In the genomic region with DNA sequence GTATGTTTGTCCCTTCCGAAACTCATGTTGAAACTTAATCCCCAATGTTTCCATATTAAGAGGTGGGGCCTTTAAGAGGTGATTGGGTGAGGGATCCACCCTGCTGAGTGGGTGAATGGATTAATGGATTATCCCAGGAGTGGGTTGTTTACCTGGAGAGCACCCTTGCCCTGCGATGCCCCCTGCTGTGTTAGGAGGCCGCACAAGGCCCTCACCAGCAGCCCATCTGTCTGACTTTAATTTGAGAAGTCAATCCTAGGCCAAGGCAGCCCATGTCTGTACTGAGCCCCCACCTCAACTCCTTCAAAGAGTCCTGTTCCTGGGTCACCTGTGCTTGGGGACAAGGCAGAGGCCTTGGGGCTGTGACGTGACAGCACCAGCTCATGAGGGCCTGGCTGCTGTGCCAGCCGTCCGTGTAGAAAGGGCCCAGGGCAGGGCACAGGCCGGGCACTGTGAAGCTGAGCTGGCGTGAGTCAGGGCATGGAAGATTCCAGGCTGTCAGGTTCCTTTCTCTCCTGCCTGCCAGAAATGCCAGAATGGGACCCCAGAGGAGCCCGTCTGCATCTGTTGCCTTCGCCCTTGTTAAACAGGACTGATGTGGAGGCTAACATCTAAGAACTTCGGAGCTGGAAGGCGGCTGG, we compare ENCODE assay signal across 15 cellular contexts. TPM values are rescaled to one million over a fixed set of nuclear protein-coding genes. Genes with fewer than 3 reads are reported as not detected.
DNase-seq lines count a peak whose midpoint lies in the region; ATAC-seq and TF ChIP-seq lines count a peak whose summit lies in the region.
"Had no signal": no experiment of that assay in that cellular context is flagged by ENCODE, and none has a peak within 500 bp of the region (broad histone marks: within the 10 kb centered on the region; RNA-seq: fewer than 3 reads in every experiment).

No MANE protein-coding gene starts in this region.

- H3K9me3 ChIP-seq in HCT116 (ENCODE audit: control insufficient read depth in 1 of 2, insufficient read depth in 1 of 2, low read depth in 1 of 2, low read length in 2 of 2) (no peaks in the 10 kb centered on the region), neuronal stem cell (replicated peaks in 1 of 2; ENCODE audit: control insufficient read depth in 2 of 2, insufficient read depth in 1 of 2, low read depth in 1 of 2, low read length in 2 of 2) (peaks cover 0 to 2% of the 10 kb centered on the region in 2 donors)
- H3K9me3 ChIP-seq: BLaER1, HAP-1, SJSA1 had no signal

- peak overlapping the region; percentile 14 for H2BK12ac ChIP-seq in neuronal stem cell (ENCODE audit: low read length)

- H3K4me1 ChIP-seq in HCT116 (ENCODE audit: control insufficient read depth in 1 of 2, insufficient read depth in 2 of 2, low read length in 2 of 2) (peaks cover 5 to 13% of the 10 kb centered on the region in 2 experiments), neuronal stem cell (ENCODE audit: control insufficient read depth in 2 of 2, insufficient read depth in 1 of 2, low read depth in 1 of 2, low read length in 2 of 2) (peaks cover 0 to 3% of the 10 kb centered on the region in 2 donors)
- H3K4me1 ChIP-seq: BLaER1, HAP-1 had no signal

- no peak overlapping the region for H3K4ac ChIP-seq in neuronal stem cell (ENCODE audit: low read length)

- H3K27me3 ChIP-seq in HCT116 (ENCODE audit: insufficient read depth, low read length) (no peaks in the 10 kb centered on the region), neuronal stem cell (ENCODE audit: control insufficient read depth in 3 of 3, insufficient read depth in 3 of 3, low read depth in 1 of 3, low read length in 3 of 3) (no peaks in the 10 kb centered on the region)
- H3K27me3 ChIP-seq: BLaER1, SJSA1 had no signal

- H3K36me3 ChIP-seq in HCT116 (ENCODE audit: control insufficient read depth in 1 of 2, insufficient read depth in 2 of 2, low read length in 2 of 2) (no peaks in the 10 kb centered on the region), neuronal stem cell (replicated peaks in 1 of 2; ENCODE audit: control insufficient read depth in 2 of 2, insufficient read depth in 2 of 2, low read length in 2 of 2) (no peaks in the 10 kb centered on the region)
- H3K36me3 ChIP-seq: BLaER1, HAP-1, SJSA1 had no signal

- no peaks in the 10 kb centered on the region for H3K79me2 ChIP-seq in HCT116 (ENCODE audit: insufficient read depth, low read length)

- no peak for TF ChIP-seq CTCF in HCT116 (IDR thresholded peaks at IDR 0.05 in 2 of 3, conservative IDR thresholded peaks at IDR 0.05 in 1 of 3; ENCODE audit: borderline replicate concordance in 1 of 3, insufficient read depth in 1 of 3, low read depth in 2 of 3, low read length in 2 of 3)

- H4K91ac ChIP-seq in neuronal stem cell (ENCODE audit: low read depth, low read length, poor library complexity): no peak overlapping the region

- H3K4me2 ChIP-seq in HCT116 (ENCODE audit: low read length) (no peak overlapping the region), neuronal stem cell (ENCODE audit: insufficient read depth, low read length, poor library complexity, severe bottlenecking) (no peak overlapping the region)
- H3K4me2 ChIP-seq: BLaER1 had no signal

- no peak overlapping the region for H3K4me3 ChIP-seq in HCT116 (replicated peaks in 1 of 2; ENCODE audit: low read depth in 1 of 2, low read length in 2 of 2)
- H3K4me3 ChIP-seq in neuronal stem cell (ENCODE audit: low read length in 2 of 2): peak overlapping the region in 1 of 2 donors; percentile 5
- H3K4me3 ChIP-seq: BLaER1, HAP-1, SJSA1 had no signal

- H2BK5ac ChIP-seq in neuronal stem cell (ENCODE audit: low read length): no peak overlapping the region

- peak overlapping the region; percentile 12 for H2AK5ac ChIP-seq in neuronal stem cell (ENCODE audit: low read depth, low read length)

- no peak for ATAC-seq in HCT116
- ATAC-seq in HG03196 (IDR thresholded peaks at IDR 0.05; ENCODE audit: unreplicated experiment): no peak
- ATAC-seq in GM18520 (IDR thresholded peaks at IDR 0.05; ENCODE audit: unreplicated experiment): no peak
- no peak for ATAC-seq in GM21360 (IDR thresholded peaks at IDR 0.05; ENCODE audit: unreplicated experiment)

- H3K14ac ChIP-seq in neuronal stem cell (ENCODE audit: low read length): no peak overlapping the region

- POLR2A ChIA-PET in HCT116 (lab: Charles Lee): no interaction called here

- no peak overlapping the region for H4K8ac ChIP-seq in neuronal stem cell (ENCODE audit: low read depth, low read length)

- H3K9ac ChIP-seq in HCT116 (ENCODE audit: low read length) (no peak overlapping the region), neuronal stem cell (ENCODE audit: low read depth, low read length, poor library complexity) (no peak overlapping the region)
- H3K9ac ChIP-seq: BLaER1 had no signal

- WGBS in neuronal stem cell (ENCODE audit: extremely low coverage in 2 of 2, insufficient read length in 2 of 2, insufficient replicate concordance in 1 of 2), 2 donors: no CpG with 5 or more reads among the region's 12 CpGs

- no peak overlapping the region for H2BK120ac ChIP-seq in neuronal stem cell (ENCODE audit: low read depth, low read length)

- DNase-seq in D341Med (ENCODE audit: low spot score): peak; percentile 36
- no peak for DNase-seq in HCT116 (ENCODE audit: low read depth, low spot score)
- DNase-seq in NCI-H82 treated with DMSO at 0.1 percent for 48 hours (lab: John Stamatoyannopoulos, UW; ENCODE audit: unreplicated experiment): peak; percentile 92
- DNase-seq in neuronal stem cell (ENCODE audit: low spot score): no peak
- DNase-seq: CD8-positive, alpha-beta memory T cell; DMS153; NCI-H1436; NCI-H2081 treated with DMSO at 0.1 percent for 48 hours; NK-92 treated with Interleukin-12 subunit alpha and Interleukin-12 subunit beta, amount 100 ng/mL, for 24 hours had no signal

- H3K23ac ChIP-seq in neuronal stem cell (ENCODE audit: low read depth, low read length, poor library complexity): peak overlapping the region; percentile 19

- no peak overlapping the region for H2BK15ac ChIP-seq in neuronal stem cell (ENCODE audit: low read length)

- H3K9me2 ChIP-seq in HCT116 (ENCODE audit: insufficient read depth): no peaks in the 10 kb centered on the region

- no peaks in the 10 kb centered on the region for H4K20me1 ChIP-seq in HCT116 (ENCODE audit: insufficient read depth)
- H4K20me1 ChIP-seq: BLaER1 had no signal

- no peak overlapping the region for H3K27ac ChIP-seq in HCT116 (ENCODE audit: low read depth, low read length)
- no peak overlapping the region for H3K27ac ChIP-seq in neuronal stem cell (replicated peaks; ENCODE audit: low read length)
- H3K27ac ChIP-seq: BLaER1, SJSA1 had no signal

- RAD21 ChIA-PET in HCT116 (lab: Charles Lee; ENCODE audit: low non-redundant PET in 1 of 2, low total read pairs in 2 of 2, uncharacterized antibody in 2 of 2, unreplicated experiment in 2 of 2): no interaction called here

- no TSS peak for BruUV-seq in HCT116 (replicated peaks; lab: Mats Ljungman, UMichigan)

- CTCF ChIA-PET in HCT116 (lab: Charles Lee): no interaction called here

- no peaks in the 10 kb centered on the region for H3K79me1 ChIP-seq in neuronal stem cell (ENCODE audit: low read depth, low read length)

- H2AFZ ChIP-seq in HCT116 (ENCODE audit: low read depth, low read length, poor library complexity, severe bottlenecking) (no peak overlapping the region), neuronal stem cell (ENCODE audit: low read length) (no peak overlapping the region)

- no peak for TF ChIP-seq POLR2A in HCT116 (IDR thresholded peaks at IDR 0.05; ENCODE audit: borderline replicate concordance, extremely low read depth, insufficient read depth, insufficient read length)

- no peak for TF ChIP-seq RAD21 in HCT116 (IDR thresholded peaks at IDR 0.05; ENCODE audit: low read depth)

- intact Hi-C loops in HCT116 (cut with micrococcal nuclease): no loop called here

- peak overlapping the region; percentile 40 for H3K18ac ChIP-seq in neuronal stem cell (ENCODE audit: low read length)

TF ChIP-seq in HCT116, 20 proteins besides CTCF, POLR2A, EP300 and RAD21:
- TF ChIP-seq ZFX (IDR thresholded peaks at IDR 0.05) (0 out of 2 replicates have a peak, but pooled peaks have one; percentile 0), EZH2phosphoT487 (IDR thresholded peaks at IDR 0.05; ENCODE audit: borderline replicate concordance) (no peak)

RNA-seq across cellular contexts. Expression of a gene that starts 21.3 kb away (rescaled TPM):
- 27.9 TPM for total RNA-seq in HCT116 (2021; ENCODE audit: unreplicated experiment)
- polyA plus RNA-seq in HCT116 (2012): 8.2 and 9.5 TPM in 2 replicates
- 20.1 TPM for polyA plus RNA-seq in neuronal stem cell (2013, experiment 1 of 2)
- 21.8 TPM for polyA plus RNA-seq in neuronal stem cell (2013, experiment 2 of 2)

Comparison
In these comparisons a context has a peak if more than half of its experiments do, and no peak if none do; other contexts are left out.
1. DNase-seq: peak in D341Med (single experiment) and NCI-H82 treated with DMSO at 0.1 percent for 48 hours (single experiment); none in HCT116 (single experiment) and neuronal stem cell (single experiment).